8 cellular contexts compared by ENCODE assay signal in the genomic region with DNA sequence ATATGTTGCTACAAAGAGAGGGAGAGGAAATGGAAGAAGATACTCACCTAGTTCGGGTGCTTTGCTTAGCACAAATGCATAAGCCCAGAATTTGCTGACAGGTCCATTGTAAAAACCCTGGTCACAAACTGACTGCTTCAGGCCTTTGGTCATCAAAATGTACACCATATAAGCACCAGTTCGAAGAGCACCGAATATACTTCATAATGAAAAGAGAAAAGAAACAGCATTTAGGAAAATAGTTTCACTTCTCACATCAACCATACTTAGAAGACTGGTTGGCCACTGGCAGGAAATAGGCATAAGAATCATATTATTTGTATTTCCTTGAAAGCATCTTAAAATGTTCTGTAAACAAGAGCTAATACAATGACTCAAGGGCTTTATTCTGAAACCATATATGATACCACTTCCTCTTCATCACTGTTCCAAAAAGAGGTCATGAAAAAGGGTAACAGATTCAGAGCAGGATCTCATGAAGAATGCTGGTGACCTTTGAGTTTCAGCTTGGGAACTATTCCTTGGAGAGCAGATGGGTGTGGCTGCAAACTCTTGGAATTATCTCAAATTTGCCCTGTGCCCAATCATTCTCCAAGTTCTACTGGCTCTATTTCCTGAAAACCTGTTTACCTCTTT.
DNase-seq lines count a peak whose midpoint lies in the region; ATAC-seq lines count a peak whose summit lies in the region.

No MANE protein-coding gene starts in this region.

- H3K27ac ChIP-seq in epithelial cell of prostate: peak overlapping the region; percentile 25

- in situ Hi-C loops in KBM-7 (cut with MboI; ENCODE audit: low pct_unique_long_range_greater_than_20kb, low sequenced_read_pairs): loop anchor here (25.0 kb wide), 1 partner anchor 153 kb away; no protein-coding TSS in a partner anchor

- DNase-seq in EL (peak; percentile 18), epithelial cell of prostate (ENCODE audit: low read depth, low spot score) (no peak), NCI-H524 (lab: John Stamatoyannopoulos, UW) (no peak), KBM-7 (no peak), GM03348 (ENCODE audit: low spot score) (no peak)
- no peak for DNase-seq in activated CD4-positive, alpha-beta T cell treated with anti-CD3 and anti-CD28 coated beads, Interleukin-2, amount 50 U/mL, for 48 hours

- peak; percentile 73 for ATAC-seq in GM19467 (IDR thresholded peaks at IDR 0.05; ENCODE audit: unreplicated experiment)
- ATAC-seq in HG03457 (IDR thresholded peaks at IDR 0.05; ENCODE audit: unreplicated experiment): peak; percentile 74
